Comparison of ENCODE assay signal across 11 cellular contexts in the genomic region with DNA sequence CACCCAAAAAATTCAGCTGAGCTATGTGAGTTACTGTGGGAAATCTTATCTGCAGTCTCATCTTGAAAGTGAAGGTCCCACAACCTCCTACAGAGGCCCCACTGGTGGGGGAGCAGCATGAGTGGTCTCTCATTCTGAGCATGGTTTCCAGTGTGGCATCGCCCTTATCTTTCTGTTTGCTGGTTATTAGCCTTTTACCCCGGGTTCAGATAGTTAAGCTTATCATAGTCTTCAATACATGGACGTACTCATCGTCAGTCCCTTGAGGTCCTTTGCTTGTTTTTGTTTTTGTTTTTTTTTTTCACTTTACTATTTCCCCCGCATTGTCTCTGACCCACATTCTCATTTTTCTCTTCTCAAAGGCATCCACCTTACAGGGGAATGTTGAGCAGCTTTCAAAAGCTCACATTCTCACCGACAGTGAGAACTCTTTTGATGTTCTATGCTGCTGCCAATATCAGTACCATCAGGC. TPM values are rescaled to one million over a fixed set of nuclear protein-coding genes. Genes with fewer than 3 reads are reported as not detected.
DNase-seq lines count a peak whose midpoint lies in the region; ATAC-seq and TF ChIP-seq lines count a peak whose summit lies in the region.
"Had no signal": no experiment of that assay in that cellular context is flagged by ENCODE, and none has a peak within 500 bp of the region (broad histone marks: within the 10 kb centered on the region; RNA-seq: fewer than 3 reads in every experiment).

No MANE protein-coding gene starts in this region.

- no peak overlapping the region for H3K4me3 Mint-ChIP-seq in activated naive CD4-positive, alpha-beta T cell treated with anti-CD3 and anti-CD28 coated beads, Interleukin-2, amount 10 ng/mL, durations not matched to agents 7 days and 5 days
- H3K4me3 Mint-ChIP-seq: brain had no signal

- ATAC-seq in GM21515 (IDR thresholded peaks at IDR 0.05; ENCODE audit: unreplicated experiment) (peak; percentile 72), HG03432 (IDR thresholded peaks at IDR 0.05; ENCODE audit: unreplicated experiment) (peak; percentile 80), left ventricle myocardium superior (no peak)
- ATAC-seq: left cardiac atrium had no signal

- intact Hi-C loops in A673 (cut with micrococcal nuclease; ENCODE audit: unreplicated experiment), result no loop called here
- intact Hi-C loops in left ventricle myocardium superior (cut with micrococcal nuclease), result no loop called here

- peaks cover 15% of the 10 kb centered on the region for H3K9me3 Mint-ChIP-seq in activated naive CD4-positive, alpha-beta T cell treated with anti-CD3 and anti-CD28 coated beads, Interleukin-2, amount 10 ng/mL, durations not matched to agents 7 days and 5 days

- no peaks in the 10 kb centered on the region for H3K4me1 ChIP-seq in A673 (ENCODE audit: insufficient read depth, low read length, poor library complexity, severe bottlenecking)
- H3K4me1 ChIP-seq: parathyroid adenoma had no signal

- no TSS peak for BruUV-seq in A673 (replicated peaks; lab: Mats Ljungman, UMichigan)

- peaks cover 16% of the 10 kb centered on the region for H3K36me3 Mint-ChIP-seq in activated naive CD4-positive, alpha-beta T cell treated with anti-CD3 and anti-CD28 coated beads, Interleukin-2, amount 10 ng/mL, durations not matched to agents 7 days and 5 days
- H3K36me3 Mint-ChIP-seq: brain had no signal

- H3K4me1 Mint-ChIP-seq in activated naive CD4-positive, alpha-beta T cell treated with anti-CD3 and anti-CD28 coated beads, Interleukin-2, amount 10 ng/mL, durations not matched to agents 7 days and 5 days, result peaks cover 40% of the 10 kb centered on the region
- H3K4me1 Mint-ChIP-seq: brain had no signal

- no peaks in the 10 kb centered on the region for H3K27me3 Mint-ChIP-seq in activated naive CD4-positive, alpha-beta T cell treated with anti-CD3 and anti-CD28 coated beads, Interleukin-2, amount 10 ng/mL, durations not matched to agents 7 days and 5 days
- H3K27me3 Mint-ChIP-seq: brain had no signal

- no peak overlapping the region for H3K27ac ChIP-seq in A673 (ENCODE audit: low read depth, low read length, poor library complexity, severe bottlenecking)
- H3K27ac ChIP-seq: parathyroid adenoma had no signal

- no peak for TF ChIP-seq CTCF in A673 (conservative IDR thresholded peaks at IDR 0.05; ENCODE audit: low read depth, low read length)

- POLR2A ChIA-PET in A673 (lab: Charles Lee; ENCODE audit: low non-redundant PET), result no interaction called here

- H3K36me3 ChIP-seq in A673 (ENCODE audit: insufficient read depth, low read length, poor library complexity, severe bottlenecking), result no peaks in the 10 kb centered on the region

- H3K27me3 ChIP-seq in A673 (replicated peaks; ENCODE audit: insufficient read depth, low read depth, low read length, poor library complexity), result no peaks in the 10 kb centered on the region

- peak; percentile 21 for DNase-seq in activated naive CD4-positive, alpha-beta T cell treated with anti-CD3 and anti-CD28 coated beads, Interleukin-2, amount 50 U/mL, for 16 hours
- DNase-seq in activated naive CD4-positive, alpha-beta T cell treated with anti-CD3 and anti-CD28 coated beads, Interleukin-2, amount 10 ng/mL, durations not matched to agents 7 days and 5 days, result no peak
- peak; percentile 70 for DNase-seq in stimulated activated CD8-positive, alpha-beta memory T cell treated with anti-CD3 and anti-CD28 coated beads, Interleukin-4, amount 100 ng/mL, for 48 hours
- no peak for DNase-seq in A673 (ENCODE audit: low spot score)
- no peak for DNase-seq in left ventricle myocardium superior
- no peak for DNase-seq in effector CD8-positive, alpha-beta T cell (lab: John Stamatoyannopoulos, UW)
- DNase-seq: left cardiac atrium had no signal

- CTCF ChIA-PET in activated naive CD4-positive, alpha-beta T cell treated with anti-CD3 and anti-CD28 coated beads, Interleukin-2, amount 10 ng/mL, durations not matched to agents 7 days and 5 days (lab: Charles Lee), result interaction anchor here (0.6 to 2.1 kb wide), 4 partner anchors 9 to 224 kb away, joined by 3 to 7 read pairs (median 3); no protein-coding TSS in a partner anchor
- CTCF ChIA-PET in A673 (lab: Charles Lee), result no interaction called here

- H3K9me3 ChIP-seq in A673 (ENCODE audit: low read depth, low read length, poor library complexity, severe bottlenecking), result no peaks in the 10 kb centered on the region

- no peak overlapping the region for H3K27ac Mint-ChIP-seq in activated naive CD4-positive, alpha-beta T cell treated with anti-CD3 and anti-CD28 coated beads, Interleukin-2, amount 10 ng/mL, durations not matched to agents 7 days and 5 days
- H3K27ac Mint-ChIP-seq: brain had no signal

- H3K4me3 ChIP-seq in A673 (ENCODE audit: low read depth, low read length, poor library complexity, severe bottlenecking), result no peak overlapping the region

RNA-seq across cellular contexts. Expression of gene HAVCR2, which starts 7.7 kb away (rescaled TPM):
- total RNA-seq in A673 (2021) (0.13 and 0.19 TPM in 2 replicates), left ventricle myocardium superior (2.8 TPM)

RNA-seq across cellular contexts. Expression of gene MED7, which starts 26.1 kb away (rescaled TPM):
- total RNA-seq in A673 (2021) (8.7 and 9.4 TPM in 2 replicates), left ventricle myocardium superior (10.2 TPM)

RNA-seq across cellular contexts. Expression of gene GARIN3, which starts 49.5 kb away (rescaled TPM):
- total RNA-seq in A673 (2021) (not detected in 2 replicates), left ventricle myocardium superior (not detected)
- total RNA-seq: left cardiac atrium had no signal

RNA-seq across cellular contexts. Expression of gene HAVCR1, which starts 57.6 kb away (rescaled TPM):
- total RNA-seq in A673 (2021), result not detected in 2 replicates
- 0.17 TPM for total RNA-seq in left ventricle myocardium superior

Comparison
In these comparisons a context has a peak if more than half of its experiments do, and no peak if none do; other contexts are left out.
1. DNase-seq: peak in activated naive CD4-positive, alpha-beta T cell treated with anti-CD3 and anti-CD28 coated beads, Interleukin-2, amount 50 U/mL, for 16 hours (single experiment) and stimulated activated CD8-positive, alpha-beta memory T cell treated with anti-CD3 and anti-CD28 coated beads, Interleukin-4, amount 100 ng/mL, for 48 hours (single experiment); none in activated naive CD4-positive, alpha-beta T cell treated with anti-CD3 and anti-CD28 coated beads, Interleukin-2, amount 10 ng/mL, durations not matched to agents 7 days and 5 days (single experiment), A673 (single experiment), left ventricle myocardium superior (single experiment) and effector CD8-positive, alpha-beta T cell (single experiment).